8 cellular contexts compared by ENCODE assay signal in genomic region chr2:240135706-240136012, GRCh38. TPM values are rescaled to one million over a fixed set of nuclear protein-coding genes. Genes with fewer than 3 reads are reported as not detected.
DNase-seq lines count a peak whose midpoint lies in the region; ATAC-seq and TF ChIP-seq lines count a peak whose summit lies in the region.

No MANE protein-coding gene starts in this region.

- H3K36me3 ChIP-seq in iPS-20b (ENCODE audit: insufficient read depth, low read depth, low read length) (peaks cover 32% of the 10 kb centered on the region), subcutaneous abdominal adipose tissue (ENCODE audit: control insufficient read depth in 5 of 5, insufficient read depth in 5 of 5, low read length in 5 of 5) (peaks cover 0 to 33% (median 30%) of the 10 kb centered on the region in 5 donors)

- H3K27ac Mint-ChIP-seq in activated CD8-positive, alpha-beta T cell treated with anti-CD3 and anti-CD28 coated beads, Interleukin-2, amount 10 ng/mL, durations not matched to agents 7 days and 5 days = peak overlapping the region; percentile 89

- CTCF ChIA-PET in activated CD8-positive, alpha-beta T cell treated with anti-CD3 and anti-CD28 coated beads, Interleukin-2, amount 10 ng/mL, durations not matched to agents 7 days and 5 days (lab: Charles Lee) = no interaction called here

- H3K36me3 Mint-ChIP-seq in activated CD8-positive, alpha-beta T cell treated with anti-CD3 and anti-CD28 coated beads, Interleukin-2, amount 10 ng/mL, durations not matched to agents 7 days and 5 days (ENCODE audit: low read depth) = peaks cover 17% of the 10 kb centered on the region

- H3K4me1 ChIP-seq in iPS-20b (ENCODE audit: insufficient read depth, low read length) (peaks cover 12% of the 10 kb centered on the region), subcutaneous abdominal adipose tissue (ENCODE audit: control insufficient read depth in 5 of 5, insufficient read depth in 5 of 5, low read length in 5 of 5) (peaks cover 7 to 30% (median 25%) of the 10 kb centered on the region in 5 donors)

- H3K9ac ChIP-seq in iPS-20b (ENCODE audit: low read depth, low read length) = peak overlapping the region; percentile 91
- peak overlapping the region; percentile 87 to 99 (median 97) for H3K9ac ChIP-seq in subcutaneous abdominal adipose tissue (ENCODE audit: low read length in 5 of 5)

- H3K27ac ChIP-seq in iPS-20b (ENCODE audit: low read length) (no peak overlapping the region), subcutaneous abdominal adipose tissue (ENCODE audit: low read depth, low read length) (peak overlapping the region; percentile 23)

- TF ChIP-seq CTCF in GM12865 (IDR thresholded peaks at IDR 0.05; ENCODE audit: insufficient read depth, low read depth, low read length, missing control alignments) = no peak

- no peak for DNase-seq in GM12865 (ENCODE audit: low read depth)
- no peak for DNase-seq in activated CD8-positive, alpha-beta T cell treated with anti-CD3 and anti-CD28 coated beads, Interleukin-2, amount 10 ng/mL, durations not matched to agents 7 days and 5 days
- no peak for DNase-seq in hypothalamus (lab: John Stamatoyannopoulos, UW)
- no peak for DNase-seq in A172 (ENCODE audit: low spot score)
- DNase-seq in dermis blood vessel endothelial cell = no peak

- H3K27me3 Mint-ChIP-seq in activated CD8-positive, alpha-beta T cell treated with anti-CD3 and anti-CD28 coated beads, Interleukin-2, amount 10 ng/mL, durations not matched to agents 7 days and 5 days (ENCODE audit: low read depth) = no peaks in the 10 kb centered on the region

- H3K4me1 Mint-ChIP-seq in activated CD8-positive, alpha-beta T cell treated with anti-CD3 and anti-CD28 coated beads, Interleukin-2, amount 10 ng/mL, durations not matched to agents 7 days and 5 days (ENCODE audit: low read depth) = peaks cover 28% of the 10 kb centered on the region

- H3K4me3 Mint-ChIP-seq in activated CD8-positive, alpha-beta T cell treated with anti-CD3 and anti-CD28 coated beads, Interleukin-2, amount 10 ng/mL, durations not matched to agents 7 days and 5 days = peak overlapping the region; percentile 94

- no peaks in the 10 kb centered on the region for H3K9me3 ChIP-seq in iPS-20b (ENCODE audit: insufficient read depth, low read depth, low read length)
- no peaks in the 10 kb centered on the region for H3K9me3 ChIP-seq in subcutaneous abdominal adipose tissue (ENCODE audit: control insufficient read depth in 5 of 5, low read length in 5 of 5)

- H3K27me3 ChIP-seq in iPS-20b (ENCODE audit: insufficient read depth, low read length) (peaks cover 11% of the 10 kb centered on the region), subcutaneous abdominal adipose tissue (ENCODE audit: control insufficient read depth in 5 of 5, insufficient read depth in 4 of 5, low read length in 5 of 5) (no peaks in the 10 kb centered on the region)

- H3K9me3 Mint-ChIP-seq in activated CD8-positive, alpha-beta T cell treated with anti-CD3 and anti-CD28 coated beads, Interleukin-2, amount 10 ng/mL, durations not matched to agents 7 days and 5 days (ENCODE audit: insufficient read depth) = no peaks in the 10 kb centered on the region

- peak; percentile 12 for ATAC-seq in HG02981 (IDR thresholded peaks at IDR 0.05; ENCODE audit: unreplicated experiment)
- ATAC-seq in activated CD8-positive, alpha-beta T cell treated with anti-CD3 and anti-CD28 coated beads, Interleukin-2, amount 10 ng/mL, durations not matched to agents 7 days and 5 days = peak; percentile 45

- POLR2A ChIA-PET in activated CD8-positive, alpha-beta T cell treated with anti-CD3 and anti-CD28 coated beads, Interleukin-2, amount 10 ng/mL, durations not matched to agents 7 days and 5 days (lab: Charles Lee) = interaction anchor here (1.4 kb wide), 1 partner anchor 111 kb away, joined by 4 read pairs; the partner anchor contains the start of gene NDUFA10

- H3K4me3 ChIP-seq in GM12865 (ENCODE audit: low read depth, low read length) (peak overlapping the region; percentile 84), iPS-20b (ENCODE audit: low read length) (peak overlapping the region; percentile 80), subcutaneous abdominal adipose tissue (ENCODE audit: low read depth in 1 of 5, low read length in 5 of 5) (peak overlapping the region; percentile 86 to 96 (median 88))

RNA-seq across cellular contexts. Expression of gene COPS9, which starts 0.4 kb away (rescaled TPM):
- total RNA-seq in activated CD8-positive, alpha-beta T cell treated with anti-CD3 and anti-CD28 coated beads, Interleukin-2, amount 10 ng/mL, durations not matched to agents 7 days and 5 days = 100 to 1,000 TPM; 120 to 129 TPM
- total RNA-seq in A172 (2014; rRNA removed; shearing (Covaris generic)) = 178 and 269 TPM in 2 replicates
- total RNA-seq in dermis blood vessel endothelial cell = 61.7 and 98.9 TPM in 2 replicates

RNA-seq across cellular contexts. Expression of gene OTOS, which starts 4.8 kb away (rescaled TPM):
- not detected for total RNA-seq in activated CD8-positive, alpha-beta T cell treated with anti-CD3 and anti-CD28 coated beads, Interleukin-2, amount 10 ng/mL, durations not matched to agents 7 days and 5 days
- total RNA-seq in A172 (2014; rRNA removed; shearing (Covaris generic)) = not detected in 2 replicates
- total RNA-seq in dermis blood vessel endothelial cell = not detected in 2 replicates
